In genomic region chr9:109497193-109498165, GRCh38 we compare ENCODE assay signal across 8 cellular contexts. TPM values are rescaled to one million over a fixed set of nuclear protein-coding genes. Genes with fewer than 3 reads are reported as not detected.
DNase-seq lines count a peak whose midpoint lies in the region; ATAC-seq, FAIRE-seq and TF ChIP-seq lines count a peak whose summit lies in the region.

No MANE protein-coding gene starts in this region.

- no peak for TF ChIP-seq CTCF in RWPE1 (conservative IDR thresholded peaks at IDR 0.05; ENCODE audit: low read depth)

- H3K27ac ChIP-seq in HUES64 (ENCODE audit: low read depth, low read length) = no peak overlapping the region
- H3K27ac ChIP-seq in RWPE1 = peak overlapping the region; percentile 79
- peak overlapping the region; percentile 83 for H3K27ac ChIP-seq in small intestine (ENCODE audit: low read depth in 1 of 2, low read length in 1 of 2)
- H3K27ac ChIP-seq in effector memory CD4-positive, alpha-beta T cell (ENCODE audit: insufficient read depth, low read length, poor library complexity, severe bottlenecking) = no peak overlapping the region

- H3K36me3 ChIP-seq in HUES64 (ENCODE audit: insufficient read depth, low read length) (no peaks in the 10 kb centered on the region), small intestine (ENCODE audit: control insufficient read depth in 2 of 2, insufficient read depth in 2 of 2, low read length in 2 of 2) (no peaks in the 10 kb centered on the region)
- H3K36me3 ChIP-seq in effector memory CD4-positive, alpha-beta T cell (ENCODE audit: control insufficient read depth, insufficient read depth, low read length) = no peaks in the 10 kb centered on the region

- WGBS in HUES64 = 6% methylated on average over 84 of the region's 85 CpGs
- 3 to 10% (median 5%) methylated on average over 27 to 85 of the region's 85 CpGs for WGBS in small intestine, 3 donors

- peak overlapping the region; percentile 54 for H3K4me3 ChIP-seq in HUES64 (ENCODE audit: low read length)
- peak overlapping the region; percentile 47 to 75 for H3K4me3 ChIP-seq in small intestine (ENCODE audit: low read depth in 1 of 2, low read length in 2 of 2)
- H3K4me3 ChIP-seq in effector memory CD4-positive, alpha-beta T cell (ENCODE audit: insufficient read depth, low read depth, low read length, poor library complexity, severe bottlenecking) = no peak overlapping the region

- H3K4me1 ChIP-seq in HUES64 (ENCODE audit: insufficient read depth, low read length) (no peaks in the 10 kb centered on the region), small intestine (ENCODE audit: control insufficient read depth in 2 of 2, insufficient read depth in 1 of 2, low read depth in 1 of 2, low read length in 1 of 2) (peaks cover 0 to 8% of the 10 kb centered on the region in 2 donors)
- H3K4me1 ChIP-seq in effector memory CD4-positive, alpha-beta T cell (ENCODE audit: control insufficient read depth, insufficient read depth, low read length, poor library complexity, severe bottlenecking) = no peaks in the 10 kb centered on the region

- intact Hi-C loops in left ventricle myocardium superior (cut with micrococcal nuclease) = no loop called here

- DNase-seq in RWPE1 (ENCODE audit: low spot score) (peak; percentile 81), left ventricle myocardium superior (no peak), small intestine (peak; percentile 70), SIG-M5 treated with dmso at 0.1 percent for 504 hours (lab: John Stamatoyannopoulos, UW; ENCODE audit: unreplicated experiment) (no peak)
- no peak for DNase-seq in effector memory CD4-positive, alpha-beta T cell

- no peak for FAIRE-seq in small intestine (lab: Jason Lieb, UNC)

- peak; percentile 7 for ATAC-seq in left ventricle myocardium superior
- ATAC-seq in HG02938 (IDR thresholded peaks at IDR 0.05; ENCODE audit: unreplicated experiment) = no peak
- ATAC-seq in HG03442 (IDR thresholded peaks at IDR 0.05; ENCODE audit: unreplicated experiment) = no peak

- POLR2A ChIA-PET in RWPE1 (lab: Yijun Ruan, JAX; ENCODE audit: low non-redundant PET) = no interaction called here

- H3K9ac ChIP-seq in HUES64 (ENCODE audit: low read depth, low read length) = no peak overlapping the region

- peaks cover 78% of the 10 kb centered on the region for H3K27me3 ChIP-seq in HUES64 (ENCODE audit: insufficient read depth, low read length)
- H3K27me3 ChIP-seq in small intestine (ENCODE audit: control insufficient read depth in 2 of 2, insufficient read depth in 2 of 2, low read length in 2 of 2) = peaks cover 0 to 7% of the 10 kb centered on the region in 2 donors
- H3K27me3 ChIP-seq in effector memory CD4-positive, alpha-beta T cell (replicated peaks; ENCODE audit: control insufficient read depth, insufficient read depth, low read length, poor library complexity, severe bottlenecking) = peaks cover 4% of the 10 kb centered on the region

- CTCF ChIA-PET in RWPE1 (lab: Yijun Ruan, JAX) = interaction anchor here (0.7 to 2.7 kb wide), 2 partner anchors 45 to 57 kb away, joined by 3 to 10 read pairs; no protein-coding TSS in a partner anchor

- H3K9me3 ChIP-seq in HUES64 (ENCODE audit: insufficient read depth, low read depth, low read length) (no peaks in the 10 kb centered on the region), small intestine (ENCODE audit: control insufficient read depth, low read depth) (no peaks in the 10 kb centered on the region)
- H3K9me3 ChIP-seq in effector memory CD4-positive, alpha-beta T cell (ENCODE audit: control insufficient read depth, low read length) = no peaks in the 10 kb centered on the region

RNA-seq across cellular contexts. Expression of gene PTPN3, which starts 0.6 kb away (rescaled TPM):
- polyA plus RNA-seq in HUES64 (2013, experiment 1 of 2) = 0.65 TPM
- polyA plus RNA-seq in HUES64 (2013, experiment 2 of 2) = 0.95 TPM
- 48.5 TPM for total RNA-seq in left ventricle myocardium superior
- 10 to 100 TPM; 15.3 to 42.7 (median 25.3) TPM for polyA plus RNA-seq in small intestine

Comparison
In these comparisons a context has a peak if more than half of its experiments do, and no peak if none do; other contexts are left out.
1. H3K27ac ChIP-seq: peak in RWPE1 (single experiment) and small intestine (2 of 2); none in HUES64 (single experiment) and effector memory CD4-positive, alpha-beta T cell (single experiment).
2. DNase-seq: peak in RWPE1 (single experiment) and small intestine (single experiment); none in left ventricle myocardium superior (single experiment), SIG-M5 treated with dmso at 0.1 percent for 504 hours (single experiment) and effector memory CD4-positive, alpha-beta T cell (0 of 3).